1 cellular context compared by ENCODE assay signal in genomic region chr17:65750678-65751077, GRCh38.
TF ChIP-seq lines count a peak whose summit lies in the region.

No MANE protein-coding gene starts in this region.

TF ChIP-seq in IMR-90, 13 proteins besides CTCF, POLR2A, EP300 and RAD21:
- TF ChIP-seq RCOR1 (IDR thresholded peaks at IDR 0.05; ENCODE audit: insufficient replicate concordance, low read length), result peak; percentile 27
- no peak for TF ChIP-seq MAZ (IDR thresholded peaks at IDR 0.05; ENCODE audit: borderline replicate concordance, low read depth, low read length)
- TF ChIP-seq MXI1 (IDR thresholded peaks at IDR 0.05; ENCODE audit: borderline replicate concordance, low read depth, low read length), result no peak
- TF ChIP-seq MAFK (IDR thresholded peaks at IDR 0.05; ENCODE audit: low read depth, low read length), result no peak
- no peak for TF ChIP-seq RFX5 (IDR thresholded peaks at IDR 0.05; ENCODE audit: low read depth, low read length)
